1 cellular context compared by ENCODE assay signal in genomic region chr19:11346104-11346940, GRCh38.
A peak's percentile ranks its signal among the peaks of the same experiment; 100 is the strongest.
TF ChIP-seq lines count a peak whose summit lies in the region.

Gene CCDC159 (plus strand): TSS chr19:11346519. CDS start chr19:11346607, 88 bp downstream.
Gene TMEM205 (minus strand): TSS chr19:11346268. CDS start chr19:11345619, 649 bp downstream.

TF ChIP-seq in HEK293, 187 proteins besides CTCF, POLR2A, EP300 and RAD21 (continued from another document and continues in another):
- peak; percentile 90 for TF ChIP-seq SCRT1 (tag by site-specific recombination; IDR thresholded peaks at IDR 0.05; ENCODE audit: borderline replicate concordance)
- no peak for TF ChIP-seq ATF2 (tag by site-specific recombination; IDR thresholded peaks at IDR 0.05; ENCODE audit: low read depth)
- no peak for TF ChIP-seq HIC1 (tag by site-specific recombination; IDR thresholded peaks at IDR 0.05)
- no peak for TF ChIP-seq ZBTB26 (tag by site-specific recombination; optimal IDR thresholded peaks at IDR 0.05)
- TF ChIP-seq KLF17 (tag by site-specific recombination; IDR thresholded peaks at IDR 0.05), result no peak
- no peak for TF ChIP-seq ZNF354C (tag by site-specific recombination; IDR thresholded peaks at IDR 0.05; ENCODE audit: borderline replicate concordance, low read depth)
- TF ChIP-seq PRDM4 (tag by site-specific recombination; IDR thresholded peaks at IDR 0.05), result no peak
- TF ChIP-seq ZNF785 (tag by site-specific recombination; IDR thresholded peaks at IDR 0.05), result no peak
- no peak for TF ChIP-seq ZNF175 (tag by site-specific recombination; IDR thresholded peaks at IDR 0.05)
- TF ChIP-seq ZNF48 (tag by site-specific recombination; IDR thresholded peaks at IDR 0.05), result no peak
- no peak for TF ChIP-seq ZNF37A (tag by site-specific recombination; IDR thresholded peaks at IDR 0.05)
- peak; percentile 52 for TF ChIP-seq KLF1 (tag by site-specific recombination; IDR thresholded peaks at IDR 0.05)
- no peak for TF ChIP-seq ZNF214 (tag by site-specific recombination; IDR thresholded peaks at IDR 0.05; ENCODE audit: borderline replicate concordance)
- TF ChIP-seq ZNF776 (tag by site-specific recombination; IDR thresholded peaks at IDR 0.05; ENCODE audit: borderline replicate concordance), result no peak
- TF ChIP-seq ZNF423 (tag by site-specific recombination; IDR thresholded peaks at IDR 0.05), result no peak
- no peak for TF ChIP-seq ZNF664 (tag by site-specific recombination; IDR thresholded peaks at IDR 0.05)
- TF ChIP-seq HOXD13 (CRISPR knock-in tag; IDR thresholded peaks at IDR 0.05; ENCODE audit: borderline replicate concordance), result no peak
- no peak for TF ChIP-seq YY2 (tag by site-specific recombination; IDR thresholded peaks at IDR 0.05)
- no peak for TF ChIP-seq ZBTB8A (tag by site-specific recombination; IDR thresholded peaks at IDR 0.05)
- TF ChIP-seq ZNF792 (tag by site-specific recombination; IDR thresholded peaks at IDR 0.05), result no peak
- TF ChIP-seq ZFP41 (tag by site-specific recombination; IDR thresholded peaks at IDR 0.05; ENCODE audit: borderline replicate concordance), result no peak
- no peak for TF ChIP-seq ZIC2 (tag by site-specific recombination; IDR thresholded peaks at IDR 0.05)
- TF ChIP-seq ZNF777 (tag by site-specific recombination; IDR thresholded peaks at IDR 0.05; ENCODE audit: borderline replicate concordance), result no peak
- no peak for TF ChIP-seq ZNF529 (tag by site-specific recombination; IDR thresholded peaks at IDR 0.05; ENCODE audit: insufficient replicate concordance)
- TF ChIP-seq OVOL3 (tag by site-specific recombination; IDR thresholded peaks at IDR 0.05), result no peak
- TF ChIP-seq BCL6B (tag by site-specific recombination; IDR thresholded peaks at IDR 0.05), result no peak
- TF ChIP-seq ZNF549 (tag by site-specific recombination; IDR thresholded peaks at IDR 0.05), result no peak
- no peak for TF ChIP-seq ZNF843 (tag by site-specific recombination; IDR thresholded peaks at IDR 0.05)
- no peak for TF ChIP-seq ZNF645 (tag by site-specific recombination; IDR thresholded peaks at IDR 0.05)
- TF ChIP-seq YY1 (tag by site-specific recombination; IDR thresholded peaks at IDR 0.05), result no peak
- TF ChIP-seq FEZF1 (tag by site-specific recombination; IDR thresholded peaks at IDR 0.05), result no peak
- no peak for TF ChIP-seq ZNF747 (tag by site-specific recombination; IDR thresholded peaks at IDR 0.05)
- peak; percentile 95 for TF ChIP-seq ZBTB48 (tag by site-specific recombination; IDR thresholded peaks at IDR 0.05)
- peak; percentile 79 for TF ChIP-seq PATZ1 (tag by site-specific recombination; IDR thresholded peaks at IDR 0.05)
- TF ChIP-seq ZBTB10 (tag by site-specific recombination; IDR thresholded peaks at IDR 0.05), result peak; percentile 42; the same call in 1 of the 2 replicates
- TF ChIP-seq ZNF76 (tag by site-specific recombination; IDR thresholded peaks at IDR 0.05; ENCODE audit: borderline replicate concordance, low read depth), result no peak; the same call in 1 of the 2 replicates
- no peak for TF ChIP-seq ZNF560 (tag by site-specific recombination; IDR thresholded peaks at IDR 0.05; ENCODE audit: borderline replicate concordance)
- no peak for TF ChIP-seq ZNF830 (tag by site-specific recombination; IDR thresholded peaks at IDR 0.05; ENCODE audit: low read depth)
- peak; percentile 67; the same call in 1 of the 2 replicates for TF ChIP-seq ZBTB20 (tag by site-specific recombination; IDR thresholded peaks at IDR 0.05)
- TF ChIP-seq IKZF3 (tag by site-specific recombination; IDR thresholded peaks at IDR 0.05), result peak; percentile 94
- no peak for TF ChIP-seq BCL11A (tag by site-specific recombination; IDR thresholded peaks at IDR 0.05; ENCODE audit: low read depth)
- no peak for TF ChIP-seq PRDM1 (tag by site-specific recombination; IDR thresholded peaks at IDR 0.05)
- TF ChIP-seq SP3 (tag by site-specific recombination; IDR thresholded peaks at IDR 0.05), result peak; percentile 93
- no peak for TF ChIP-seq ZNF248 (tag by site-specific recombination; IDR thresholded peaks at IDR 0.05)
- TF ChIP-seq REST (tag by site-specific recombination; IDR thresholded peaks at IDR 0.05), result peak; percentile 86
